ENCODE assay signal across 26 cellular contexts in genomic region chr11:128133501-128133900, GRCh38.
DNase-seq lines count a peak whose midpoint lies in the region; ATAC-seq and TF ChIP-seq lines count a peak whose summit lies in the region.
"Had no signal": no experiment of that assay in that cellular context is flagged by ENCODE, and none has a peak within 500 bp of the region (broad histone marks: within the 10 kb centered on the region; RNA-seq: fewer than 3 reads in every experiment).

No MANE protein-coding gene starts in this region.

- peak overlapping the region; percentile 59 for H2AFZ ChIP-seq in IMR-90 (replicated peaks; ENCODE audit: low read length, poor library complexity)
- H2AFZ ChIP-seq in osteoblast (ENCODE audit: low read length), result no peak overlapping the region

- intact Hi-C loops in IMR-90 (cut with micrococcal nuclease), result no loop called here
- intact Hi-C loops in activated T-helper 2 cell treated with anti-CD3 and anti-CD28 coated beads, Interferon-gamma antibody, Interleukin-2, Interleukin-4, amounts not matched to agents 10 μg/mL and 5 μg/mL and 100 μg/mL, durations not matched to agents 14 hours and 24 hours and 36 hours (cut with micrococcal nuclease), result no loop called here

- H3K4me1 ChIP-seq in IMR-90 (ENCODE audit: control insufficient read depth, insufficient read depth, low read length), result no peaks in the 10 kb centered on the region
- H3K4me1 ChIP-seq in osteoblast (ENCODE audit: insufficient read depth, low read length), result no peaks in the 10 kb centered on the region
- H3K4me1 ChIP-seq: left lung, Peyer's patch, right lobe of liver, SJSA1, transverse colon had no signal

- DNase-seq in IMR-90 (no peak), iPS-NIHi7 (ENCODE audit: extremely low spot score) (peak; percentile 21), osteoblast (ENCODE audit: insufficient read length, low spot score, missing footprints) (peak; percentile 26), NCI-H1048 (lab: John Stamatoyannopoulos, UW) (no peak), foreskin fibroblast (no peak)
- DNase-seq in activated T-helper 2 cell treated with anti-CD3 and anti-CD28 coated beads, Interferon-gamma antibody, Interleukin-2, Interleukin-4, amounts not matched to agents 10 μg/mL and 5 μg/mL and 100 μg/mL, durations not matched to agents 14 hours and 24 hours and 36 hours (ENCODE audit: low spot score), result no peak
- DNase-seq: activated CD4-positive, alpha-beta T cell treated with anti-CD3 and anti-CD28 coated beads, Interleukin-2, amount 50 U/mL, for 4 hours; activated CD8-positive, alpha-beta memory T cell treated with anti-CD3 and anti-CD28 coated beads, Interleukin-2, amount 50 U/mL, for 48 hours; activated effector memory CD4-positive, alpha-beta T cell treated with Interleukin-2 at 50 U/mL for 16 hours; activated naive CD8-positive, alpha-beta T cell treated with anti-CD3 and anti-CD28 coated beads, Interleukin-2, amount 10 ng/mL, durations not matched to agents 7 days and 5 days; CD4-positive, alpha-beta memory T cell; left lung; NCI-H1105; NCI-H2029 treated with DMSO at 0.1 percent for 48 hours; NCI-H446; ovary; Peyer's patch; right lobe of liver; stimulated activated CD4-positive, alpha-beta T cell treated with anti-CD3 and anti-CD28 coated beads, Interleukin-15, amount 100 ng/mL, for 24 hours; stomach; T-helper 2 cell; transverse colon had no signal

- H3K9me3 ChIP-seq in IMR-90 (ENCODE audit: control insufficient read depth, insufficient read depth, low read length), result no peaks in the 10 kb centered on the region
- H3K9me3 ChIP-seq in osteoblast (ENCODE audit: low read depth, low read length), result no peaks in the 10 kb centered on the region
- H3K9me3 ChIP-seq: left lung, ovary, Peyer's patch, right lobe of liver, SJSA1, stomach, transverse colon had no signal

- H3K4ac ChIP-seq in IMR-90 (ENCODE audit: low read depth, low read length), result no peak overlapping the region

- dilution Hi-C loops in IMR-90 (cut with HindIII; ENCODE audit: low sequenced_read_pairs, unreplicated experiment), result no loop called here

- peak overlapping the region; percentile 45 for H3K27ac Mint-ChIP-seq in activated T-helper 2 cell treated with anti-CD3 and anti-CD28 coated beads, Interferon-gamma antibody, Interleukin-2, Interleukin-4, amounts not matched to agents 10 μg/mL and 5 μg/mL and 100 μg/mL, durations not matched to agents 14 hours and 24 hours and 36 hours
- H3K27ac Mint-ChIP-seq: activated naive CD8-positive, alpha-beta T cell treated with anti-CD3 and anti-CD28 coated beads, Interleukin-2, amount 10 ng/mL, durations not matched to agents 7 days and 5 days; CD4-positive, alpha-beta memory T cell had no signal

- POLR2A ChIA-PET in IMR-90 (lab: Charles Lee; ENCODE audit: unreplicated experiment), result interaction anchor here (0.6 kb wide), 1 partner anchor 18 kb away, joined by 4 read pairs; no protein-coding TSS in a partner anchor

- H2BK15ac ChIP-seq in IMR-90 (ENCODE audit: low read depth, low read length), result no peak overlapping the region

- H2AK9ac ChIP-seq in IMR-90 (replicated peaks; ENCODE audit: low read depth, low read length, poor library complexity), result no peak overlapping the region

- no peak for TF ChIP-seq POLR2A in IMR-90 (IDR thresholded peaks at IDR 0.05; ENCODE audit: low read depth, low read length)

- H2BK5ac ChIP-seq in IMR-90 (ENCODE audit: low read depth, low read length, poor library complexity, severe bottlenecking), result no peak overlapping the region

- H3K4me1 Mint-ChIP-seq in activated T-helper 2 cell treated with anti-CD3 and anti-CD28 coated beads, Interferon-gamma antibody, Interleukin-2, Interleukin-4, amounts not matched to agents 10 μg/mL and 5 μg/mL and 100 μg/mL, durations not matched to agents 14 hours and 24 hours and 36 hours (ENCODE audit: low read depth), result no peaks in the 10 kb centered on the region
- H3K4me1 Mint-ChIP-seq: activated naive CD8-positive, alpha-beta T cell treated with anti-CD3 and anti-CD28 coated beads, Interleukin-2, amount 10 ng/mL, durations not matched to agents 7 days and 5 days had no signal

- H2BK20ac ChIP-seq in IMR-90 (ENCODE audit: low read depth, low read length), result no peak overlapping the region

- H3K9me3 Mint-ChIP-seq in activated T-helper 2 cell treated with anti-CD3 and anti-CD28 coated beads, Interferon-gamma antibody, Interleukin-2, Interleukin-4, amounts not matched to agents 10 μg/mL and 5 μg/mL and 100 μg/mL, durations not matched to agents 14 hours and 24 hours and 36 hours, result no peaks in the 10 kb centered on the region
- H3K9me3 Mint-ChIP-seq: CD4-positive, alpha-beta memory T cell had no signal

- in situ Hi-C loops in IMR-90 (cut with MboI; ENCODE audit: low sequenced_read_pairs), result no loop called here

- no peak overlapping the region for H4K5ac ChIP-seq in IMR-90 (ENCODE audit: low read depth, low read length)

- no peak overlapping the region for H2AK5ac ChIP-seq in IMR-90 (ENCODE audit: low read depth, low read length)

- no peak overlapping the region for H3K9ac ChIP-seq in IMR-90 (ENCODE audit: low read depth, low read length)

- ATAC-seq in IMR-90 (ENCODE audit: low read depth), result no peak
- ATAC-seq in HG03469 (IDR thresholded peaks at IDR 0.05; ENCODE audit: unreplicated experiment), result no peak
- ATAC-seq in HG03108 (IDR thresholded peaks at IDR 0.05; ENCODE audit: unreplicated experiment), result no peak
- ATAC-seq: HCT116, left lung, right lobe of liver had no signal

- H4K20me1 ChIP-seq in IMR-90 (ENCODE audit: insufficient read depth, low read length) (no peaks in the 10 kb centered on the region), osteoblast (ENCODE audit: insufficient read depth, low read length) (no peaks in the 10 kb centered on the region)

- no peaks in the 10 kb centered on the region for H3K79me1 ChIP-seq in IMR-90 (ENCODE audit: low read depth in 1 of 2, low read length in 2 of 2)

- no peaks in the 10 kb centered on the region for H3K9me1 ChIP-seq in IMR-90 (ENCODE audit: insufficient read depth, low read length)

- TF ChIP-seq RAD21 in IMR-90 (IDR thresholded peaks at IDR 0.05; ENCODE audit: low read length), result no peak

- H3K23ac ChIP-seq in IMR-90 (ENCODE audit: low read depth, low read length), result no peak overlapping the region

- H3K27ac ChIP-seq in IMR-90 (ENCODE audit: insufficient read depth, low read length) (no peak overlapping the region), osteoblast (ENCODE audit: low read depth, low read length) (no peak overlapping the region)
- H3K27ac ChIP-seq: left lung, ovary, Peyer's patch, right lobe of liver, SJSA1, stomach, transverse colon had no signal

- no peak overlapping the region for H2BK120ac ChIP-seq in IMR-90 (ENCODE audit: low read depth, low read length)

- no peak overlapping the region for H4K91ac ChIP-seq in IMR-90 (ENCODE audit: insufficient read depth, low read depth, low read length)

- H3K4me3 ChIP-seq in IMR-90 (ENCODE audit: insufficient read depth, low read depth, low read length), result no peak overlapping the region
- no peak overlapping the region for H3K4me3 ChIP-seq in osteoblast (ENCODE audit: insufficient read depth, low read length)
- H3K4me3 ChIP-seq in foreskin fibroblast (ENCODE audit: low read depth in 1 of 2, low read length in 2 of 2), result no peak overlapping the region
- H3K4me3 ChIP-seq: left lung, ovary, Peyer's patch, right lobe of liver, SJSA1, stomach, transverse colon had no signal

- H3K4me2 ChIP-seq in IMR-90 (ENCODE audit: low read depth, low read length) (no peak overlapping the region), osteoblast (ENCODE audit: insufficient read depth, low read length) (no peak overlapping the region)

- WGBS in IMR-90 (ENCODE audit: extremely low coverage in 2 of 2, insufficient read length in 1 of 2), 2 experiments, result no CpG with 5 or more reads among the region's 3 CpGs

- no peak overlapping the region for H4K8ac ChIP-seq in IMR-90 (ENCODE audit: low read depth in 2 of 2, low read length in 2 of 2)

- H3K27me3 ChIP-seq in IMR-90 (ENCODE audit: control insufficient read depth, insufficient read depth, low read length) (peaks cover 22% of the 10 kb centered on the region), osteoblast (ENCODE audit: insufficient read depth, low read length) (no peaks in the 10 kb centered on the region)
- H3K27me3 ChIP-seq: left lung, ovary, Peyer's patch, right lobe of liver, SJSA1, stomach, transverse colon had no signal

- H3K27me3 Mint-ChIP-seq in activated T-helper 2 cell treated with anti-CD3 and anti-CD28 coated beads, Interferon-gamma antibody, Interleukin-2, Interleukin-4, amounts not matched to agents 10 μg/mL and 5 μg/mL and 100 μg/mL, durations not matched to agents 14 hours and 24 hours and 36 hours (ENCODE audit: low read depth), result peaks cover 4% of the 10 kb centered on the region
- H3K27me3 Mint-ChIP-seq: activated naive CD8-positive, alpha-beta T cell treated with anti-CD3 and anti-CD28 coated beads, Interleukin-2, amount 10 ng/mL, durations not matched to agents 7 days and 5 days; CD4-positive, alpha-beta memory T cell had no signal

- CTCF ChIA-PET in IMR-90 (lab: Yijun Ruan, JAX), result interaction anchor here (0.7 to 2.6 kb wide), 2 partner anchors 24 to 123 kb away, joined by 3 to 8 read pairs; no protein-coding TSS in a partner anchor

- H3K14ac ChIP-seq in IMR-90 (replicated peaks; ENCODE audit: low read depth, low read length), result no peak overlapping the region

- H3K36me3 ChIP-seq in IMR-90 (ENCODE audit: control insufficient read depth, insufficient read depth, low read length) (no peaks in the 10 kb centered on the region), osteoblast (ENCODE audit: insufficient read depth, low read length) (no peaks in the 10 kb centered on the region)
- H3K36me3 ChIP-seq: left lung, ovary, Peyer's patch, right lobe of liver, SJSA1, stomach, transverse colon had no signal

- TF ChIP-seq CTCF in IMR-90 (conservative IDR thresholded peaks at IDR 0.05; ENCODE audit: low read depth, low read length) (no peak), osteoblast (IDR thresholded peaks at IDR 0.05; ENCODE audit: extremely low read depth, low read depth, low read length) (no peak), foreskin fibroblast (IDR thresholded peaks at IDR 0.05; ENCODE audit: low read depth, low read length) (no peak)

- H3K56ac ChIP-seq in IMR-90 (ENCODE audit: extremely low read depth, insufficient read depth, low read length), result no peak overlapping the region

- no peak overlapping the region for H3K18ac ChIP-seq in IMR-90 (ENCODE audit: low read depth, low read length)

- no peaks in the 10 kb centered on the region for H3K36me3 Mint-ChIP-seq in activated T-helper 2 cell treated with anti-CD3 and anti-CD28 coated beads, Interferon-gamma antibody, Interleukin-2, Interleukin-4, amounts not matched to agents 10 μg/mL and 5 μg/mL and 100 μg/mL, durations not matched to agents 14 hours and 24 hours and 36 hours (ENCODE audit: low read depth)
- H3K36me3 Mint-ChIP-seq: CD4-positive, alpha-beta memory T cell had no signal

- BruUV-seq in IMR-90 (replicated peaks; lab: Mats Ljungman, UMichigan), result no TSS peak

- H3K4me3 Mint-ChIP-seq in activated T-helper 2 cell treated with anti-CD3 and anti-CD28 coated beads, Interferon-gamma antibody, Interleukin-2, Interleukin-4, amounts not matched to agents 10 μg/mL and 5 μg/mL and 100 μg/mL, durations not matched to agents 14 hours and 24 hours and 36 hours (ENCODE audit: low read depth), result no peak overlapping the region
- H3K4me3 Mint-ChIP-seq: activated naive CD8-positive, alpha-beta T cell treated with anti-CD3 and anti-CD28 coated beads, Interleukin-2, amount 10 ng/mL, durations not matched to agents 7 days and 5 days; CD4-positive, alpha-beta memory T cell had no signal

- no peaks in the 10 kb centered on the region for H3K79me2 ChIP-seq in osteoblast (ENCODE audit: insufficient read depth, low read length)

Comparison
In these comparisons a context has a peak if more than half of its experiments do, and no peak if none do; other contexts are left out.
1. DNase-seq: peak in iPS-NIHi7 (single experiment) and osteoblast (single experiment); none in IMR-90 (single experiment), activated T-helper 2 cell treated with anti-CD3 and anti-CD28 coated beads, Interferon-gamma antibody, Interleukin-2, Interleukin-4, amounts not matched to agents 10 μg/mL and 5 μg/mL and 100 μg/mL, durations not matched to agents 14 hours and 24 hours and 36 hours (single experiment), NCI-H1048 (single experiment) and foreskin fibroblast (0 of 2).